Comparison of ENCODE assay signal across 13 cellular contexts in the genomic region with DNA sequence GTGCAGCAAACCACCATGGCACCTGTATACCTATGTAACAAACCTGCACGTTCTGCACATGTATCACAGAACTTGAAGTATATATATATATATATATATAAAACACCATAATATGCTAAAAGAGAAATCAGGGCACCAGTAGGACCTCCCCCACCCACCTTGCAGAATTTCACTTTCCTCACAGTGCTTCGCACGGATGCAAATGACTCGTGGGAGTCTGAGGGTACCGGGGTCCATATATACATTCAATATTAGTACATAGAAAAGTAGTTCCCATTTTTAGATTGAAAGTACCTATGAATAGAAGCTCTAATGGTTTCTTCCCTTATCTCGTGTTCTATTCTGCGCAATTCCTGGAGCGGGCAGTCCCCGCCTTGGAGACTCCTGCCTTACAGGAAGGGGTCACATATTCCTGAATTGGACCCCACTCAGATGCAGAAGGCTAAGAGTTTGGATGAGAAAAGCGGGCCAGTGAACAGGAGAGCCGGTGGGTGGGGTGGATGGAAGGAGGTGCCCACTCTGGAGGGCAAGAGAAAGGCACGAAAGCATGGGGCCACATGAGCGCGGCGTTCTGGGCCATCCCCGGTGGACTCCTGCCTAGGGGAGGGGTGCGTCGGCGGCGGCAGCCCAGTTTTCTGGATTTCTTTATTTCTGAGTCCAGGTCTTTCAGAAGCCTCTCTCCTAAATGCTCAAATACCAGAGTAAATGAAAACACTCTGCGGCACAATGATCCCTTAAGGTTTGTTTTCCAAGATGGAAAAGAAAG.
DNase-seq lines count a peak whose midpoint lies in the region; ATAC-seq lines count a peak whose summit lies in the region.
"Had no signal": no experiment of that assay in that cellular context is flagged by ENCODE, and none has a peak within 500 bp of the region (broad histone marks: within the 10 kb centered on the region; RNA-seq: fewer than 3 reads in every experiment).

No MANE protein-coding gene starts in this region.

- no peaks in the 10 kb centered on the region for H3K27me3 Mint-ChIP-seq in CD4-positive, alpha-beta memory T cell

- H3K4me1 Mint-ChIP-seq in CD4-positive, alpha-beta memory T cell = peaks cover 46 to 58% (median 54%) of the 10 kb centered on the region in 4 donors

- intact Hi-C loops in CD4-positive, alpha-beta memory T cell (cut with micrococcal nuclease) = no loop called here
- intact Hi-C loops in sciatic nerve (cut with DNase I) = no loop called here

- POLR2A ChIA-PET in CD4-positive, alpha-beta memory T cell (lab: Charles Lee; ENCODE audit: partially characterized antibody) = interaction anchor here (0.6 to 2.6 kb wide), 4 partner anchors 10 to 128 kb away, joined by 3 to 6 read pairs (median 3); no protein-coding TSS in a partner anchor

- H3K9me3 ChIP-seq in CD4-positive, alpha-beta memory T cell (ENCODE audit: control insufficient read depth in 1 of 2, low read length in 2 of 2) = no peaks in the 10 kb centered on the region
- H3K9me3 ChIP-seq in SJSA1 (replicated peaks) (no peaks in the 10 kb centered on the region), endocrine pancreas (ENCODE audit: control insufficient read depth, low read length) (no peaks in the 10 kb centered on the region)
- H3K9me3 ChIP-seq: adrenal gland, Caco-2, SK-N-SH had no signal

- no peaks in the 10 kb centered on the region for H3K27me3 ChIP-seq in CD4-positive, alpha-beta memory T cell (ENCODE audit: insufficient read depth, low read length)
- H3K27me3 ChIP-seq in SJSA1 (replicated peaks) = no peaks in the 10 kb centered on the region
- no peaks in the 10 kb centered on the region for H3K27me3 ChIP-seq in endocrine pancreas (ENCODE audit: control insufficient read depth, insufficient read depth, low read length)
- H3K27me3 ChIP-seq: adrenal gland had no signal

- H3K27ac Mint-ChIP-seq in CD4-positive, alpha-beta memory T cell = peak overlapping the region in 5 of 7 donors; percentile 46 to 86 (median 69)
- H3K27ac Mint-ChIP-seq: type B pancreatic cell had no signal

- H3K36me3 ChIP-seq in CD4-positive, alpha-beta memory T cell (ENCODE audit: insufficient read depth, low read length) = no peaks in the 10 kb centered on the region
- H3K36me3 ChIP-seq in SJSA1 (0 out of 2 replicates have a peak, but pooled peaks cover 3% of the 10 kb centered on the region), endocrine pancreas (ENCODE audit: control insufficient read depth, insufficient read depth, low read length) (no peaks in the 10 kb centered on the region)
- H3K36me3 ChIP-seq: adrenal gland had no signal

- CTCF ChIA-PET in CD4-positive, alpha-beta memory T cell (lab: Charles Lee; ENCODE audit: partially characterized antibody) = no interaction called here

- peaks cover 13 to 17% of the 10 kb centered on the region in 2 donors for H3K36me3 Mint-ChIP-seq in CD4-positive, alpha-beta memory T cell

- peaks cover 0 to 7% (median under 1%) of the 10 kb centered on the region in 8 donors for H3K9me3 Mint-ChIP-seq in CD4-positive, alpha-beta memory T cell
- H3K9me3 Mint-ChIP-seq: type B pancreatic cell had no signal

- ATAC-seq in sciatic nerve = peak; percentile 32

- H3K9ac ChIP-seq in endocrine pancreas (ENCODE audit: control insufficient read depth, insufficient read depth, low read length) = peak overlapping the region; percentile 55
- H3K9ac ChIP-seq: SK-N-SH had no signal

- no peak for DNase-seq in CD4-positive, alpha-beta memory T cell
- DNase-seq in SJSA1 (ENCODE audit: low read depth in 1 of 2, low spot score in 2 of 2) = no peak
- peak; percentile 65 for DNase-seq in sciatic nerve (ENCODE audit: low spot score)
- no peak for DNase-seq in NCI-H510A (lab: John Stamatoyannopoulos, UW)
- no peak for DNase-seq in DMS153 treated with DMSO at 0.1 percent for 48 hours (lab: John Stamatoyannopoulos, UW; ENCODE audit: unreplicated experiment)
- DNase-seq in hepatic stellate cell (ENCODE audit: low spot score) = no peak
- no peak for DNase-seq in epidermal melanocyte (ENCODE audit: insufficient read length, low spot score)
- DNase-seq: Caco-2; SK-N-SH; stimulated activated CD4-positive, alpha-beta T cell treated with anti-CD3 and anti-CD28 coated beads, Interleukin-4, amount 100 ng/mL, for 1 hour had no signal

- peak overlapping the region in 1 of 8 donors; percentile 6 for H3K4me3 Mint-ChIP-seq in CD4-positive, alpha-beta memory T cell
- H3K4me3 Mint-ChIP-seq: type B pancreatic cell had no signal

- H3K4me1 ChIP-seq in CD4-positive, alpha-beta memory T cell (ENCODE audit: insufficient read depth, low read length) = peaks cover 41% of the 10 kb centered on the region
- peaks cover 26% of the 10 kb centered on the region for H3K4me1 ChIP-seq in SJSA1 (replicated peaks)
- no peaks in the 10 kb centered on the region for H3K4me1 ChIP-seq in endocrine pancreas (ENCODE audit: control insufficient read depth, insufficient read depth, low read length)

- no peak overlapping the region for H3K4me3 ChIP-seq in CD4-positive, alpha-beta memory T cell (ENCODE audit: low read length in 2 of 2)
- H3K4me3 ChIP-seq in SJSA1 (peak overlapping the region; percentile 20), endocrine pancreas (ENCODE audit: control insufficient read depth, insufficient read depth, low read length) (no peak overlapping the region)
- H3K4me3 ChIP-seq: adrenal gland had no signal

- H3K27ac ChIP-seq in CD4-positive, alpha-beta memory T cell (ENCODE audit: low read depth, low read length) = no peak overlapping the region
- H3K27ac ChIP-seq in SJSA1 = no peak overlapping the region
